ENCODE assay signal across 2 cellular contexts in genomic region chr9:81227507-81228245, GRCh38.
TF ChIP-seq lines count a peak whose summit lies in the region.

No MANE protein-coding gene starts in this region.

TF ChIP-seq in HepG2, 621 proteins besides CTCF, POLR2A, EP300 and RAD21:
- no peak for TF ChIP-seq SAFB2 (CRISPR knock-in tag; IDR thresholded peaks at IDR 0.05; ENCODE audit: borderline replicate concordance, low read depth)
- TF ChIP-seq PAX8 (CRISPR knock-in tag; IDR thresholded peaks at IDR 0.05; ENCODE audit: borderline replicate concordance): no peak
- TF ChIP-seq ZNF607 (CRISPR knock-in tag; IDR thresholded peaks at IDR 0.05; ENCODE audit: borderline replicate concordance): no peak
- TF ChIP-seq FOXP4 (CRISPR knock-in tag; IDR thresholded peaks at IDR 0.05): no peak
- TF ChIP-seq KLF15 (CRISPR knock-in tag; IDR thresholded peaks at IDR 0.05; ENCODE audit: borderline replicate concordance): no peak
- TF ChIP-seq ZBTB7B (CRISPR knock-in tag; IDR thresholded peaks at IDR 0.05): no peak
- TF ChIP-seq ZSCAN5A (CRISPR knock-in tag; IDR thresholded peaks at IDR 0.05; ENCODE audit: borderline replicate concordance): no peak
- TF ChIP-seq RNF2 (conservative IDR thresholded peaks at IDR 0.05; ENCODE audit: low read depth): no peak
- no peak for TF ChIP-seq CERS6 (CRISPR knock-in tag; IDR thresholded peaks at IDR 0.05)
- no peak for TF ChIP-seq SNAPC4 (CRISPR knock-in tag; IDR thresholded peaks at IDR 0.05)
- TF ChIP-seq ELF3 (CRISPR knock-in tag; IDR thresholded peaks at IDR 0.05): no peak
- no peak for TF ChIP-seq HIC2 (CRISPR knock-in tag; IDR thresholded peaks at IDR 0.05; ENCODE audit: low read depth)
- TF ChIP-seq KDM5A (IDR thresholded peaks at IDR 0.05; ENCODE audit: borderline replicate concordance, low read length): no peak
- TF ChIP-seq ZNF383 (CRISPR knock-in tag; IDR thresholded peaks at IDR 0.05; ENCODE audit: borderline replicate concordance): no peak
- no peak for TF ChIP-seq ARNT (IDR thresholded peaks at IDR 0.05)

TF ChIP-seq in H1, 55 proteins besides CTCF, POLR2A, EP300 and RAD21:
- no peak for TF ChIP-seq BACH1 (IDR thresholded peaks at IDR 0.05; ENCODE audit: low read length)
- no peak for TF ChIP-seq SUZ12 (IDR thresholded peaks at IDR 0.05; ENCODE audit: low read length)
- TF ChIP-seq KDM1A (IDR thresholded peaks at IDR 0.05; ENCODE audit: borderline replicate concordance, low read length): no peak
- no peak for TF ChIP-seq TBP (IDR thresholded peaks at IDR 0.05; ENCODE audit: low read depth, low read length)
